Comparison of ENCODE assay signal across 8 cellular contexts in the genomic region with DNA sequence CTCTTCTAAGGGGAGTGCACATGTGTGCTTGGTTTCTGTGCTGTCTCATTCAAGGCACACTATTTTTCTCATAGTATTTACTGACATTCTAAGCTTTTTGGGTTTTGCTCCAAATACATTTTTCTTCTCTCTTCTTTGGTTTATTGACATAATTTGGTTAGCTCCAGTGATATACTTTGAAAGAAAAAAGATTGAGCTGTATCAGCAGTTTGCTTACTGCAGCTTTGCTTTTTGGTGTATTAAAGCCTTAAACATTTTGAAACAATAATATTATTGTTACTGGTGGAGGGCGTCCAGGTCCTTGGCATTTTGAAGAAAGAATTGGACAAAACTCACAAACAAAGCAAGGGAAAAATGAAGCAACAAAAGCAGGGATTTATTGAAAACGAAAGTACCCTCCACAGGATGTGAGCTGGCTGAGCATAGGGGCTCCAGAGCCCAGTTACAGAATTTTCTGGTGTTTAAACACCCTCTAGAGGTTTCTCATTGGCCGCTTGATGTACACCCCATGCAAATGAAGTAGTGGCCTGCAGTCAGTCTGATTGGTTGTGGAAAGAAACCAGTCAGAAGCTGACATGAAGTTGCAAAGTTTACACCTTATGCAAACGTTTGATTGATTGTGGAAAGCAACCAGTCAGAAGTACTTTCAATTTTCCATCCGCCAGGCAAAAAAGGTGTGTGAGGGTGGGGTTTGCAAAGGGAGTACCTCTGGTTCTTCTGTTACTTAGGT.
A peak's percentile ranks its signal among the peaks of the same experiment; 100 is the strongest.
DNase-seq lines count a peak whose midpoint lies in the region; ATAC-seq and TF ChIP-seq lines count a peak whose summit lies in the region.

No MANE protein-coding gene starts in this region.

- no peaks in the 10 kb centered on the region for H3K4me1 Mint-ChIP-seq in Caco-2 (ENCODE audit: low read depth, unreplicated experiment)

- no peaks in the 10 kb centered on the region for H3K4me1 ChIP-seq in Caco-2
- no peaks in the 10 kb centered on the region for H3K4me1 ChIP-seq in mesendoderm (ENCODE audit: control insufficient read depth, low read depth, low read length)
- H3K4me1 ChIP-seq in smooth muscle cell (ENCODE audit: low read depth): no peaks in the 10 kb centered on the region

- no peak overlapping the region for H2AFZ ChIP-seq in smooth muscle cell (ENCODE audit: low read depth)

- H3K9me3 ChIP-seq in Caco-2 (0 out of 2 replicates have a peak, but pooled peaks cover 5% of the 10 kb centered on the region), smooth muscle cell (replicated peaks; ENCODE audit: low read depth) (no peaks in the 10 kb centered on the region)

- WGBS in mesendoderm (ENCODE audit: extremely low coverage, insufficient coverage, low lambda C conversion rate): no CpG with 5 or more reads among the region's 5 CpGs
- WGBS in smooth muscle cell (ENCODE audit: low lambda C conversion rate): 77% methylated on average over 5 of the region's 5 CpGs

- H4K5ac ChIP-seq in mesendoderm (ENCODE audit: low read length): no peak overlapping the region

- no peaks in the 10 kb centered on the region for H3K27me3 ChIP-seq in Caco-2 (replicated peaks; ENCODE audit: control insufficient read depth, insufficient read depth, low read length)
- H3K27me3 ChIP-seq in mesendoderm (ENCODE audit: insufficient read depth, low read length, poor library complexity): no peaks in the 10 kb centered on the region
- peaks cover 1% of the 10 kb centered on the region for H3K27me3 ChIP-seq in smooth muscle cell (ENCODE audit: low read depth)

- H3K18ac ChIP-seq in mesendoderm (ENCODE audit: low read length): no peak overlapping the region

- no peaks in the 10 kb centered on the region for H3K9me3 Mint-ChIP-seq in Caco-2 (ENCODE audit: unreplicated experiment)

- no peaks in the 10 kb centered on the region for H3K79me1 ChIP-seq in mesendoderm (ENCODE audit: low read length)

- H3K4me3 Mint-ChIP-seq in Caco-2 (ENCODE audit: unreplicated experiment): no peak overlapping the region

- no TSS peak for BruUV-seq in Caco-2 (replicated peaks; lab: Mats Ljungman, UMichigan)

- CTCF ChIA-PET in Caco-2 (lab: Charles Lee): no interaction called here

- H3K4me3 ChIP-seq in Caco-2 (ENCODE audit: low read depth, low read length) (no peak overlapping the region), mesendoderm (ENCODE audit: low read length) (no peak overlapping the region), smooth muscle cell (no peak overlapping the region)

- H3K9ac ChIP-seq in mesendoderm (ENCODE audit: low read length) (no peak overlapping the region), smooth muscle cell (ENCODE audit: low read depth) (no peak overlapping the region)

- no peaks in the 10 kb centered on the region for H3K79me2 ChIP-seq in mesendoderm (ENCODE audit: control insufficient read depth, insufficient read depth, low read length)
- no peaks in the 10 kb centered on the region for H3K79me2 ChIP-seq in smooth muscle cell (ENCODE audit: low read depth)

- DNase-seq in Caco-2 (peak; percentile 45 to 56), NCI-H69 (lab: John Stamatoyannopoulos, UW) (peak; percentile 30), cerebellar cortex (ENCODE audit: low spot score) (peak; percentile 25), mesendoderm (peak; percentile 61), kidney glomerular epithelial cell (lab: John Stamatoyannopoulos, UW) (no peak), smooth muscle cell (lab: John Stamatoyannopoulos, UW; ENCODE audit: unreplicated experiment) (no peak)
- no peak for DNase-seq in effector CD8-positive, alpha-beta T cell (lab: John Stamatoyannopoulos, UW)

- H3K27ac Mint-ChIP-seq in Caco-2 (ENCODE audit: unreplicated experiment): no peak overlapping the region

- H3K56ac ChIP-seq in mesendoderm (ENCODE audit: low read length): no peak overlapping the region

- H4K20me1 ChIP-seq in smooth muscle cell (ENCODE audit: low read depth): no peaks in the 10 kb centered on the region

- intact Hi-C loops in Caco-2 (cut with micrococcal nuclease; ENCODE audit: unreplicated experiment): no loop called here

- H3K4me2 ChIP-seq in mesendoderm (ENCODE audit: low read length) (no peak overlapping the region), smooth muscle cell (no peak overlapping the region)

- no peak for ATAC-seq in HG03108 (IDR thresholded peaks at IDR 0.05; ENCODE audit: unreplicated experiment)

- TF ChIP-seq CTCF in Caco-2 (IDR thresholded peaks at IDR 0.05; ENCODE audit: insufficient read depth in 1 of 2, low read depth in 1 of 2, low read length in 1 of 2, severe bottlenecking in 1 of 2, unreplicated experiment in 1 of 2) (no peak), smooth muscle cell (IDR thresholded peaks at IDR 0.05; ENCODE audit: borderline replicate concordance, insufficient read depth, poor library complexity, severe bottlenecking) (no peak)

- H3K27ac ChIP-seq in mesendoderm (ENCODE audit: low read depth, low read length) (no peak overlapping the region), smooth muscle cell (ENCODE audit: low read depth) (no peak overlapping the region)

- no peak overlapping the region for H3K4ac ChIP-seq in mesendoderm (ENCODE audit: low read depth, low read length)

- H3K36me3 Mint-ChIP-seq in Caco-2 (ENCODE audit: insufficient read depth, unreplicated experiment): no peaks in the 10 kb centered on the region

- no peak overlapping the region for H2BK5ac ChIP-seq in mesendoderm (ENCODE audit: low read length)

- H2BK120ac ChIP-seq in mesendoderm (ENCODE audit: low read depth, low read length): no peak overlapping the region

- no peak overlapping the region for H2AK5ac ChIP-seq in mesendoderm (ENCODE audit: low read length)

- POLR2A ChIA-PET in Caco-2 (lab: Charles Lee): no interaction called here

- no peak overlapping the region for H2BK15ac ChIP-seq in mesendoderm (replicated peaks; ENCODE audit: low read depth)

- H3K36me3 ChIP-seq in Caco-2 (ENCODE audit: control insufficient read depth, insufficient read depth, low read length) (no peaks in the 10 kb centered on the region), mesendoderm (ENCODE audit: control insufficient read depth, insufficient read depth, low read length) (no peaks in the 10 kb centered on the region), smooth muscle cell (ENCODE audit: low read depth) (no peaks in the 10 kb centered on the region)

- no peak overlapping the region for H4K8ac ChIP-seq in mesendoderm (ENCODE audit: low read depth, low read length)

- no peak overlapping the region for H3K23ac ChIP-seq in mesendoderm (ENCODE audit: low read length)

- no peaks in the 10 kb centered on the region for H3F3A ChIP-seq in smooth muscle cell (ENCODE audit: low read depth)

- no peaks in the 10 kb centered on the region for H3K27me3 Mint-ChIP-seq in Caco-2 (ENCODE audit: insufficient read depth, unreplicated experiment)

Comparison
In these comparisons a context has a peak if more than half of its experiments do, and no peak if none do; other contexts are left out.
1. DNase-seq: peak in Caco-2 (2 of 2), NCI-H69 (single experiment), cerebellar cortex (single experiment) and mesendoderm (single experiment); none in effector CD8-positive, alpha-beta T cell (single experiment), kidney glomerular epithelial cell (single experiment) and smooth muscle cell (single experiment).